Comparison of ENCODE assay signal across 13 cellular contexts in genomic region chr12:112420740-112421139, GRCh38. TPM values are rescaled to one million over a fixed set of nuclear protein-coding genes. Genes with fewer than 3 reads are reported as not detected.
DNase-seq lines count a peak whose midpoint lies in the region; ATAC-seq and TF ChIP-seq lines count a peak whose summit lies in the region.
"Had no signal": no experiment of that assay in that cellular context is flagged by ENCODE, and none has a peak within 500 bp of the region (broad histone marks: within the 10 kb centered on the region; RNA-seq: fewer than 3 reads in every experiment).

No MANE protein-coding gene starts in this region.

- no peaks in the 10 kb centered on the region; the same call in 1 of the 2 replicates for H3F3A ChIP-seq in SU-DHL-6 (ENCODE audit: insufficient read depth)

- TF ChIP-seq POLR2A in prostate gland (IDR thresholded peaks at IDR 0.05), result no peak

- POLR2A ChIA-PET in activated CD4-positive, alpha-beta T cell treated with anti-CD3 and anti-CD28 coated beads for 36 hours (lab: Charles Lee), result no interaction called here

- CTCF ChIA-PET in activated CD4-positive, alpha-beta T cell treated with anti-CD3 and anti-CD28 coated beads for 36 hours (lab: Charles Lee), result interaction anchor here (1.2 to 1.3 kb wide), 2 partner anchors 11 to 33 kb away, joined by 3 to 4 read pairs; no protein-coding TSS in a partner anchor

- TF ChIP-seq CTCF in SU-DHL-6 (IDR thresholded peaks at IDR 0.05; ENCODE audit: insufficient read depth, low read length, poor library complexity, severe bottlenecking) (no peak), prostate gland (IDR thresholded peaks at IDR 0.05) (no peak)

- H3K36me3 ChIP-seq in SU-DHL-6 (ENCODE audit: low read length) (no peaks in the 10 kb centered on the region), prostate gland (no peaks in the 10 kb centered on the region)
- H3K36me3 ChIP-seq: Peyer's patch, tibial artery had no signal

- DNase-seq in activated CD4-positive, alpha-beta T cell treated with anti-CD3 and anti-CD28 coated beads for 36 hours, result no peak
- no peak for DNase-seq in activated CD4-positive, alpha-beta T cell treated with anti-CD3 and anti-CD28 coated beads for 4 hours
- DNase-seq in immature natural killer cell, result no peak
- DNase-seq in NCI-H2029 (lab: John Stamatoyannopoulos, UW), result no peak
- no peak for DNase-seq in prostate gland (ENCODE audit: low spot score)
- DNase-seq in NCI-H1436 (lab: John Stamatoyannopoulos, UW), result no peak
- DNase-seq: NCI-H1930; Peyer's patch; stimulated activated CD4-positive, alpha-beta T cell treated with anti-CD3 and anti-CD28 coated beads, Interleukin-4, amount 100 ng/mL, for 24 hours; tibial artery had no signal

- H3K9me3 ChIP-seq in SU-DHL-6 (ENCODE audit: insufficient read depth, low read length), result no peaks in the 10 kb centered on the region
- no peaks in the 10 kb centered on the region for H3K9me3 ChIP-seq in prostate gland
- H3K9me3 ChIP-seq: esophagus muscularis mucosa, Peyer's patch, tibial artery had no signal

- ATAC-seq in activated CD4-positive, alpha-beta T cell treated with anti-CD3 and anti-CD28 coated beads for 36 hours, result no peak
- no peak for ATAC-seq in stimulated activated memory B cell treated with anti-CD40 and anti-IgM and Interleukin-4, amounts not matched to agents 10 μg/mL and 1 μg/mL and 100 μg/mL, for 72 hours

- peaks cover 69% of the 10 kb centered on the region for H3K79me2 ChIP-seq in SU-DHL-6 (ENCODE audit: insufficient read depth, low read length)

- WGBS in prostate gland, result 50% methylated on average over 3 of the region's 3 CpGs

- H3K4me3 ChIP-seq in SU-DHL-6 (ENCODE audit: insufficient read depth, low read length, poor library complexity, severe bottlenecking), result no peak overlapping the region
- H3K4me3 ChIP-seq in prostate gland, result no peak overlapping the region

- peak overlapping the region; percentile 67 for H3K27ac Mint-ChIP-seq in activated CD4-positive, alpha-beta T cell treated with anti-CD3 and anti-CD28 coated beads for 36 hours
- H3K27ac Mint-ChIP-seq in immature natural killer cell, result peak overlapping the region; percentile 8 to 63 (median 42)
- no peak overlapping the region for H3K27ac Mint-ChIP-seq in stimulated activated memory B cell treated with anti-CD40 and anti-IgM and Interleukin-4, amounts not matched to agents 10 μg/mL and 1 μg/mL and 100 μg/mL, for 72 hours

- H3K4me2 ChIP-seq in SU-DHL-6 (ENCODE audit: low read depth, low read length, poor library complexity, severe bottlenecking), result peak overlapping the region; percentile 34

- H3K4me1 ChIP-seq in prostate gland (replicated peaks), result no peaks in the 10 kb centered on the region

- H3K27me3 Mint-ChIP-seq in activated CD4-positive, alpha-beta T cell treated with anti-CD3 and anti-CD28 coated beads for 36 hours, result no peaks in the 10 kb centered on the region
- peaks cover 9 to 12% (median 11%) of the 10 kb centered on the region in 3 donors for H3K27me3 Mint-ChIP-seq in immature natural killer cell (ENCODE audit: low read depth in 3 of 3)
- H3K27me3 Mint-ChIP-seq in stimulated activated memory B cell treated with anti-CD40 and anti-IgM and Interleukin-4, amounts not matched to agents 10 μg/mL and 1 μg/mL and 100 μg/mL, for 72 hours, result no peaks in the 10 kb centered on the region

- H2AFZ ChIP-seq in SU-DHL-6 (ENCODE audit: low read depth, low read length, severe bottlenecking), result no peak overlapping the region

- H3K9me2 ChIP-seq in SU-DHL-6 (replicated peaks; ENCODE audit: insufficient read depth, low read length), result no peaks in the 10 kb centered on the region

- H3K4me3 Mint-ChIP-seq in activated CD4-positive, alpha-beta T cell treated with anti-CD3 and anti-CD28 coated beads for 36 hours, result peak overlapping the region; percentile 95
- peak overlapping the region; percentile 71 to 93 (median 86) for H3K4me3 Mint-ChIP-seq in immature natural killer cell
- peak overlapping the region; percentile 90 for H3K4me3 Mint-ChIP-seq in stimulated activated memory B cell treated with anti-CD40 and anti-IgM and Interleukin-4, amounts not matched to agents 10 μg/mL and 1 μg/mL and 100 μg/mL, for 72 hours

- H3K4me1 Mint-ChIP-seq in activated CD4-positive, alpha-beta T cell treated with anti-CD3 and anti-CD28 coated beads for 36 hours, result peaks cover 53% of the 10 kb centered on the region
- peaks cover 48 to 66% of the 10 kb centered on the region in 2 donors for H3K4me1 Mint-ChIP-seq in immature natural killer cell
- H3K4me1 Mint-ChIP-seq in stimulated activated memory B cell treated with anti-CD40 and anti-IgM and Interleukin-4, amounts not matched to agents 10 μg/mL and 1 μg/mL and 100 μg/mL, for 72 hours, result peaks cover 49% of the 10 kb centered on the region

- H3K27ac ChIP-seq in SU-DHL-6 (ENCODE audit: low read depth, low read length) (no peak overlapping the region; the same call in 1 of the 2 replicates), prostate gland (no peak overlapping the region)

- H4K20me1 ChIP-seq in SU-DHL-6 (ENCODE audit: low read depth, low read length), result peaks cover 9% of the 10 kb centered on the region

- H3K9me3 Mint-ChIP-seq in activated CD4-positive, alpha-beta T cell treated with anti-CD3 and anti-CD28 coated beads for 36 hours (ENCODE audit: low read depth), result no peaks in the 10 kb centered on the region
- no peaks in the 10 kb centered on the region for H3K9me3 Mint-ChIP-seq in immature natural killer cell
- H3K9me3 Mint-ChIP-seq in stimulated activated memory B cell treated with anti-CD40 and anti-IgM and Interleukin-4, amounts not matched to agents 10 μg/mL and 1 μg/mL and 100 μg/mL, for 72 hours, result no peaks in the 10 kb centered on the region

- peaks cover 30% of the 10 kb centered on the region for H3K36me3 Mint-ChIP-seq in activated CD4-positive, alpha-beta T cell treated with anti-CD3 and anti-CD28 coated beads for 36 hours (ENCODE audit: low read depth)
- H3K36me3 Mint-ChIP-seq in immature natural killer cell, result no peaks in the 10 kb centered on the region
- H3K36me3 Mint-ChIP-seq in stimulated activated memory B cell treated with anti-CD40 and anti-IgM and Interleukin-4, amounts not matched to agents 10 μg/mL and 1 μg/mL and 100 μg/mL, for 72 hours, result no peaks in the 10 kb centered on the region

- intact Hi-C loops in activated CD4-positive, alpha-beta T cell treated with anti-CD3 and anti-CD28 coated beads for 36 hours (cut with DNase I, micrococcal nuclease), result no loop called here
- intact Hi-C loops in prostate gland (cut with DNase I), result no loop called here

- no peak overlapping the region for H3K9ac ChIP-seq in SU-DHL-6 (ENCODE audit: low read length)

- no peaks in the 10 kb centered on the region for H3K27me3 ChIP-seq in SU-DHL-6 (ENCODE audit: low read length)
- H3K27me3 ChIP-seq in prostate gland (replicated peaks; ENCODE audit: insufficient read depth), result no peaks in the 10 kb centered on the region
- H3K27me3 ChIP-seq: esophagus muscularis mucosa, Peyer's patch, tibial artery had no signal

RNA-seq across cellular contexts. Expression of gene PTPN11, which starts 2.0 kb away (rescaled TPM):
- total RNA-seq in activated CD4-positive, alpha-beta T cell treated with anti-CD3 and anti-CD28 coated beads for 36 hours, result 100 to 1,000 TPM; 129 to 134 TPM
- polyA plus RNA-seq in immature natural killer cell, result 10 to 100 TPM; 53.7 to 85.4 (median 58.2) TPM
- total RNA-seq in prostate gland, result 10 to 100 TPM; 61.0 to 61.3 TPM

RNA-seq across cellular contexts. Expression of gene RPL6, which starts 11.3 kb away (rescaled TPM):
- total RNA-seq in activated CD4-positive, alpha-beta T cell treated with anti-CD3 and anti-CD28 coated beads for 36 hours, result 1,000 to 10,000 TPM; 2,097 to 2,202 TPM
- polyA plus RNA-seq in immature natural killer cell, result 100 to 1,000 TPM; 212 to 435 (median 395) TPM
- total RNA-seq in prostate gland, result 1,000 to 10,000 TPM in 1 of 2 donors, 100 to 1,000 TPM in 1; 737 to 1,506 TPM

RNA-seq across cellular contexts. Expression of gene HECTD4, which starts 38.5 kb away (rescaled TPM):
- total RNA-seq in activated CD4-positive, alpha-beta T cell treated with anti-CD3 and anti-CD28 coated beads for 36 hours, result 10 to 100 TPM; 22.2 to 23.8 TPM
- polyA plus RNA-seq in immature natural killer cell, result 1 to 10 TPM in 2 of 3 donors, under 1 TPM in 1; 0.76 to 8.5 (median 2.6) TPM
- 10 to 100 TPM; 50.6 to 73.4 TPM for total RNA-seq in prostate gland
